In genomic region chr7:92695308-92696261, GRCh38 we compare ENCODE assay signal across 1 cellular context.
TF ChIP-seq lines count a peak whose summit lies in the region.

No MANE protein-coding gene starts in this region.

TF ChIP-seq in HepG2, 621 proteins besides CTCF, POLR2A, EP300 and RAD21 (continued from another document and continues in another):
- TF ChIP-seq HIC2 (CRISPR knock-in tag; IDR thresholded peaks at IDR 0.05; ENCODE audit: low read depth): no peak
- TF ChIP-seq ZNF264 (CRISPR knock-in tag; IDR thresholded peaks at IDR 0.05): peak; percentile 57; the same call in 1 of the 2 replicates
- peak; percentile 89; the same call in 1 of the 2 replicates for TF ChIP-seq ZNF710 (CRISPR knock-in tag; IDR thresholded peaks at IDR 0.05; ENCODE audit: borderline replicate concordance)
- peak; percentile 86; the same call in 1 of the 2 replicates for TF ChIP-seq ZNF232 (CRISPR knock-in tag; IDR thresholded peaks at IDR 0.05; ENCODE audit: borderline replicate concordance)
- TF ChIP-seq ATF7-NPFF (CRISPR knock-in tag; IDR thresholded peaks at IDR 0.05; ENCODE audit: low read depth): 0 out of 2 replicates have a peak, but pooled peaks have one; percentile 36
- TF ChIP-seq MAFF (IDR thresholded peaks at IDR 0.05; ENCODE audit: low read depth, low read length): no peak
- TF ChIP-seq GATAD1 (CRISPR knock-in tag; IDR thresholded peaks at IDR 0.05): peak; percentile 55; the same call in 1 of the 2 replicates
- TF ChIP-seq BHLHE40 (IDR thresholded peaks at IDR 0.05; ENCODE audit: low read length): peak; percentile 82
- TF ChIP-seq MEIS2 (CRISPR knock-in tag; IDR thresholded peaks at IDR 0.05): peak; percentile 44; the same call in 1 of the 2 replicates
- TF ChIP-seq AHDC1 (CRISPR knock-in tag; IDR thresholded peaks at IDR 0.05; ENCODE audit: borderline replicate concordance): peak; percentile 97
- peak; percentile 22; the same call in 1 of the 2 replicates for TF ChIP-seq RCOR2 (CRISPR knock-in tag; IDR thresholded peaks at IDR 0.05)
- peak; percentile 84; the same call in 1 of the 2 replicates for TF ChIP-seq ZNF598 (CRISPR knock-in tag; IDR thresholded peaks at IDR 0.05; ENCODE audit: borderline replicate concordance)
- peak; percentile 46; the same call in 1 of the 3 replicates for TF ChIP-seq MXI1 (IDR thresholded peaks at IDR 0.05; ENCODE audit: borderline replicate concordance, low read depth, low read length)
- no peak for TF ChIP-seq CBX1 (IDR thresholded peaks at IDR 0.05; ENCODE audit: low read depth)
- peak; percentile 36; the same call in 1 of the 2 replicates for TF ChIP-seq CCDC6 (CRISPR knock-in tag; IDR thresholded peaks at IDR 0.05)
- TF ChIP-seq LCORL (IDR thresholded peaks at IDR 0.05): peak; percentile 51; the same call in 1 of the 2 replicates
- TF ChIP-seq LCORL (CRISPR knock-in tag; IDR thresholded peaks at IDR 0.05): peak; percentile 94
- no peak for TF ChIP-seq RNF2 (conservative IDR thresholded peaks at IDR 0.05; ENCODE audit: low read depth)
- peak; percentile 92 for TF ChIP-seq NR2F2 (IDR thresholded peaks at IDR 0.05; ENCODE audit: borderline replicate concordance, low read depth)
- peak; percentile 88 for TF ChIP-seq ZBTB25 (CRISPR knock-in tag; IDR thresholded peaks at IDR 0.05)
- TF ChIP-seq ATF6 (CRISPR knock-in tag; conservative IDR thresholded peaks at IDR 0.05): 0 out of 2 replicates have a peak, but pooled peaks have one; percentile 76
- peak; percentile 47 for TF ChIP-seq DMAP1 (CRISPR knock-in tag; IDR thresholded peaks at IDR 0.05)
- TF ChIP-seq NFATC3 (CRISPR knock-in tag; IDR thresholded peaks at IDR 0.05): 0 out of 2 replicates have a peak, but pooled peaks have one; percentile 47
- TF ChIP-seq ZNF572 (CRISPR knock-in tag; IDR thresholded peaks at IDR 0.05): no peak
- TF ChIP-seq ATF1 (CRISPR knock-in tag; IDR thresholded peaks at IDR 0.05): 0 out of 2 replicates have a peak, but pooled peaks have one; percentile 51
- TF ChIP-seq GLI4 (CRISPR knock-in tag; IDR thresholded peaks at IDR 0.05; ENCODE audit: borderline replicate concordance): no peak
- TF ChIP-seq FOSL2 (CRISPR knock-in tag; IDR thresholded peaks at IDR 0.05): peak; percentile 84
- 0 out of 2 replicates have a peak, but pooled peaks have one; percentile 46 for TF ChIP-seq RFX3 (CRISPR knock-in tag; IDR thresholded peaks at IDR 0.05)
- no peak for TF ChIP-seq RBM39 (IDR thresholded peaks at IDR 0.05; ENCODE audit: low read depth, low read length, poor library complexity, severe bottlenecking)
- peak; percentile 100 for TF ChIP-seq SALL1 (CRISPR knock-in tag; IDR thresholded peaks at IDR 0.05)
- peak; percentile 81 for TF ChIP-seq BCL6 (CRISPR knock-in tag; IDR thresholded peaks at IDR 0.05)
- TF ChIP-seq KDM2A (CRISPR knock-in tag; IDR thresholded peaks at IDR 0.05; ENCODE audit: borderline replicate concordance, low read depth): peak; percentile 79
- peak; percentile 88; the same call in 1 of the 2 replicates for TF ChIP-seq KDM4B (CRISPR knock-in tag; IDR thresholded peaks at IDR 0.05)
- TF ChIP-seq ELF3 (CRISPR knock-in tag; IDR thresholded peaks at IDR 0.05): peak; percentile 58
- peak; percentile 88; the same call in 1 of the 2 replicates for TF ChIP-seq MEF2D (CRISPR knock-in tag; IDR thresholded peaks at IDR 0.05)
- no peak for TF ChIP-seq SP2 (CRISPR knock-in tag; IDR thresholded peaks at IDR 0.05)
- peak; percentile 82; the same call in 1 of the 2 replicates for TF ChIP-seq KMT2B (CRISPR knock-in tag; IDR thresholded peaks at IDR 0.05)
- TF ChIP-seq HOMEZ (CRISPR knock-in tag; IDR thresholded peaks at IDR 0.05; ENCODE audit: low read depth): peak; percentile 63; the same call in 1 of the 2 replicates
- peak; percentile 71 for TF ChIP-seq SP5 (CRISPR knock-in tag; IDR thresholded peaks at IDR 0.05; ENCODE audit: borderline replicate concordance, low read depth)
- peak; percentile 87 for TF ChIP-seq HDAC2 (CRISPR knock-in tag; IDR thresholded peaks at IDR 0.05)
- TF ChIP-seq NFKB2 (CRISPR knock-in tag; IDR thresholded peaks at IDR 0.05; ENCODE audit: borderline replicate concordance): no peak
- TF ChIP-seq ZNF34 (CRISPR knock-in tag; IDR thresholded peaks at IDR 0.05; ENCODE audit: borderline replicate concordance): 0 out of 2 replicates have a peak, but pooled peaks have one; percentile 38
- TF ChIP-seq GABPB1 (CRISPR knock-in tag; IDR thresholded peaks at IDR 0.05): 0 out of 2 replicates have a peak, but pooled peaks have one; percentile 44
- peak in 1 of 2 experiments; percentile 87; a peak in 2 of 4 replicates for TF ChIP-seq HMGXB4 (CRISPR knock-in tag; IDR thresholded peaks at IDR 0.05; ENCODE audit: borderline replicate concordance in 1 of 2, low read depth in 1 of 2)
- TF ChIP-seq POGK (CRISPR knock-in tag; conservative IDR thresholded peaks at IDR 0.05): peak; percentile 76; the same call in 1 of the 2 replicates
- TF ChIP-seq ZNF788 (CRISPR knock-in tag; IDR thresholded peaks at IDR 0.05; ENCODE audit: borderline replicate concordance): peak; percentile 76; the same call in 1 of the 2 replicates
- peak; percentile 48; the same call in 1 of the 2 replicates for TF ChIP-seq ZNF749 (CRISPR knock-in tag; IDR thresholded peaks at IDR 0.05; ENCODE audit: borderline replicate concordance)
- no peak for TF ChIP-seq GZF1 (CRISPR knock-in tag; IDR thresholded peaks at IDR 0.05)
